ENCODE assay signal across 1 cellular context in genomic region chr1:12150456-12151200, GRCh38.
TF ChIP-seq lines count a peak whose summit lies in the region.

No MANE protein-coding gene starts in this region.

TF ChIP-seq in IMR-90, 13 proteins besides CTCF, POLR2A, EP300 and RAD21:
- TF ChIP-seq BHLHE40 (IDR thresholded peaks at IDR 0.05; ENCODE audit: low read depth, low read length), result no peak
- no peak for TF ChIP-seq NFE2L2 (IDR thresholded peaks at IDR 0.05; ENCODE audit: low read depth, low read length)
- no peak for TF ChIP-seq RFX5 (IDR thresholded peaks at IDR 0.05; ENCODE audit: low read depth, low read length)
- TF ChIP-seq RCOR1 (IDR thresholded peaks at IDR 0.05; ENCODE audit: insufficient replicate concordance, low read length), result no peak
- TF ChIP-seq CEBPB (IDR thresholded peaks at IDR 0.05; ENCODE audit: low read depth, low read length), result no peak
- TF ChIP-seq MAFK (IDR thresholded peaks at IDR 0.05; ENCODE audit: low read depth, low read length), result no peak
- TF ChIP-seq MXI1 (IDR thresholded peaks at IDR 0.05; ENCODE audit: borderline replicate concordance, low read depth, low read length), result no peak
- TF ChIP-seq CHD1 (IDR thresholded peaks at IDR 0.05; ENCODE audit: low read depth, low read length), result no peak
- no peak for TF ChIP-seq FOS (IDR thresholded peaks at IDR 0.05; ENCODE audit: low read depth, low read length)
- TF ChIP-seq USF2 (IDR thresholded peaks at IDR 0.05; ENCODE audit: low read depth, low read length), result no peak
- TF ChIP-seq MAZ (IDR thresholded peaks at IDR 0.05; ENCODE audit: borderline replicate concordance, low read depth, low read length), result no peak
- TF ChIP-seq SMC3 (IDR thresholded peaks at IDR 0.05; ENCODE audit: low read depth, low read length), result no peak
- no peak for TF ChIP-seq ELK1 (IDR thresholded peaks at IDR 0.05; ENCODE audit: borderline replicate concordance, low read depth, low read length)
